1 cellular context compared by ENCODE assay signal in genomic region chr1:15952317-15953258, GRCh38.
TF ChIP-seq lines count a peak whose summit lies in the region.

No MANE protein-coding gene starts in this region.

TF ChIP-seq in K562, 482 proteins besides CTCF, POLR2A, EP300 and RAD21 (continued from another document and continues in another):
- TF ChIP-seq TSHZ1 (CRISPR knock-in tag; IDR thresholded peaks at IDR 0.05) (no peak), ZNF431 (CRISPR knock-in tag; IDR thresholded peaks at IDR 0.05) (0 out of 2 replicates have a peak, but pooled peaks have one; percentile 53), SFPQ (IDR thresholded peaks at IDR 0.05; ENCODE audit: low read depth, low read length) (no peak), KDM4B (IDR thresholded peaks at IDR 0.05; ENCODE audit: borderline replicate concordance in 2 of 2, low read depth in 1 of 2) (no peak), CBX3 (IDR thresholded peaks at IDR 0.05; ENCODE audit: borderline replicate concordance in 1 of 2, low read length in 2 of 2) (peak in 1 of 2 experiments; percentile 90; a peak in 1 of 3 replicates), SMAD2 (IDR thresholded peaks at IDR 0.05; ENCODE audit: low read depth, low read length) (no peak), SMC3 (conservative IDR thresholded peaks at IDR 0.05; ENCODE audit: insufficient read depth, low read depth, low read length) (peak; percentile 35; the same call in 1 of the 2 replicates), ZNF184 (CRISPR knock-in tag; IDR thresholded peaks at IDR 0.05) (no peak), SNRNP70 (optimal IDR thresholded peaks at IDR 0.05; ENCODE audit: low read depth, low read length) (no peak), DNMT1 (IDR thresholded peaks at IDR 0.05) (no peak), EWSR1 (IDR thresholded peaks at IDR 0.05; ENCODE audit: borderline replicate concordance, low read depth, partially characterized antibody) (no peak), HMGXB4 (CRISPR knock-in tag; IDR thresholded peaks at IDR 0.05) (no peak), MAFK (IDR thresholded peaks at IDR 0.05; ENCODE audit: low read length) (peak; percentile 81), KLF16 (IDR thresholded peaks at IDR 0.05) (peak; percentile 84), FUS (optimal IDR thresholded peaks at IDR 0.05; ENCODE audit: low read depth, low read length) (no peak), MGA (IDR thresholded peaks at IDR 0.05) (peak; percentile 77), MTF1 (CRISPR knock-in tag; IDR thresholded peaks at IDR 0.05; ENCODE audit: borderline replicate concordance) (no peak), BCL6 (CRISPR knock-in tag; IDR thresholded peaks at IDR 0.05) (no peak), ZNF436 (CRISPR knock-in tag; IDR thresholded peaks at IDR 0.05) (no peak), KHSRP (IDR thresholded peaks at IDR 0.05) (peak; percentile 64; the same call in 1 of the 2 replicates), BRD4 (IDR thresholded peaks at IDR 0.05) (peak; percentile 2; the same call in 1 of the 2 replicates), NFIX (CRISPR knock-in tag; IDR thresholded peaks at IDR 0.05; ENCODE audit: low read depth) (no peak)
- TF ChIP-seq, protein P1, sequence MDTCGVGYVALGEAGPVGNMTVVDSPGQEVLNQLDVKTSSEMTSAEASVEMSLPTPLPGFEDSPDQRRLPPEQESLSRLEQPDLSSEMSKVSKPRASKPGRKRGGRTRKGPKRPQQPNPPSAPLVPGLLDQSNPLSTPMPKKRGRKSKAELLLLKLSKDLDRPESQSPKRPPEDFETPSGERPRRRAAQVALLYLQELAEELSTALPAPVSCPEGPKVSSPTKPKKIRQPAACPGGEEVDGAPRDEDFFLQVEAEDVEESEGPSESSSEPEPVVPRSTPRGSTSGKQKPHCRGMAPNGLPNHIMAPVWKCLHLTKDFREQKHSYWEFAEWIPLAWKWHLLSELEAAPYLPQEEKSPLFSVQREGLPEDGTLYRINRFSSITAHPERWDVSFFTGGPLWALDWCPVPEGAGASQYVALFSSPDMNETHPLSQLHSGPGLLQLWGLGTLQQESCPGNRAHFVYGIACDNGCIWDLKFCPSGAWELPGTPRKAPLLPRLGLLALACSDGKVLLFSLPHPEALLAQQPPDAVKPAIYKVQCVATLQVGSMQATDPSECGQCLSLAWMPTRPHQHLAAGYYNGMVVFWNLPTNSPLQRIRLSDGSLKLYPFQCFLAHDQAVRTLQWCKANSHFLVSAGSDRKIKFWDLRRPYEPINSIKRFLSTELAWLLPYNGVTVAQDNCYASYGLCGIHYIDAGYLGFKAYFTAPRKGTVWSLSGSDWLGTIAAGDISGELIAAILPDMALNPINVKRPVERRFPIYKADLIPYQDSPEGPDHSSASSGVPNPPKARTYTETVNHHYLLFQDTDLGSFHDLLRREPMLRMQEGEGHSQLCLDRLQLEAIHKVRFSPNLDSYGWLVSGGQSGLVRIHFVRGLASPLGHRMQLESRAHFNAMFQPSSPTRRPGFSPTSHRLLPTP (IDR thresholded peaks at IDR 0.05; ENCODE audit: borderline replicate concordance, extremely low read depth, insufficient read length): no peak
